25 cellular contexts compared by ENCODE assay signal in the genomic region with DNA sequence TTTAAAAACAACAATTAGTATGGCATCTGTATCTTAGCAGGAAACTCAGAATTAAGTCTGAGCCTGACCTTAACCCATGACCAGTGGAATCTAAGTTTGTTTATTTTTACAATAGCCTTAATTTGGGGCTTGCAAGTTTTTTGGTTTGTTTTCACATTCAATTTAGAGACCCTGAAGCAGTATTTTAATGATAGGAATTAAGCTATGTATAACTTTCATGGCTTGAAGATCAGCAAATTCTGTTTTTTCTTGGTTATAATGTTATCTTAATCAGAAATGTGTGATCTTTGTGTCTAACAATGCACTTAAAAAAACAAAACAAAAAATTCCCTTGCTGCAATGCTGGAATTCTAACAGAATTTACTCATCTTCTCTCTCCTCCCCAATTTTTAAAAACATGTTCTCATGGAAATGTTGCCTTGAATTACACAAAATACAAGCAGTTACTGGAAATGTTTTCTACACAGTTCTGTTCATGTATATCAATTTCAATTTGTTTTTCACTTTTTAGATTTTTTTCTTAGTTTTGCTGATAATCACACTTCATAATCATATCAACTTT.
DNase-seq lines count a peak whose midpoint lies in the region; ATAC-seq, FAIRE-seq and TF ChIP-seq lines count a peak whose summit lies in the region.
"Had no signal": no experiment of that assay in that cellular context is flagged by ENCODE, and none has a peak within 500 bp of the region (broad histone marks: within the 10 kb centered on the region; RNA-seq: fewer than 3 reads in every experiment).

No MANE protein-coding gene starts in this region.

- H3K4me1 ChIP-seq in astrocyte (ENCODE audit: insufficient read depth, low read length) (peaks cover 37% of the 10 kb centered on the region), kidney (ENCODE audit: control insufficient read depth in 1 of 2, insufficient read depth in 1 of 2, low read depth in 1 of 2, low read length in 2 of 2) (no peaks in the 10 kb centered on the region), aorta (ENCODE audit: control insufficient read depth in 1 of 2, insufficient read depth in 2 of 2, low read length in 2 of 2) (peaks cover 0 to 3% of the 10 kb centered on the region in 2 donors)
- H3K4me1 ChIP-seq: HAP-1 had no signal

- CTCF ChIA-PET in activated CD8-positive, alpha-beta T cell treated with anti-CD3 and anti-CD28 coated beads, Interleukin-2, amount 10 ng/mL, durations not matched to agents 7 days and 5 days (lab: Charles Lee): interaction anchor here (1.2 kb wide), 1 partner anchor 126 kb away, joined by 3 read pairs; no protein-coding TSS in a partner anchor

- H3K27ac Mint-ChIP-seq in activated naive CD4-positive, alpha-beta T cell treated with anti-CD3 and anti-CD28 coated beads, Interleukin-2, amount 50 U/mL, for 24 hours: peak overlapping the region; percentile 47
- H3K27ac Mint-ChIP-seq in activated naive CD4-positive, alpha-beta T cell treated with anti-CD3 and anti-CD28 coated beads, Interleukin-2, amount 50 U/mL, for 72 hours: no peak overlapping the region
- H3K27ac Mint-ChIP-seq in astrocyte (ENCODE audit: unreplicated experiment): peak overlapping the region; percentile 81
- H3K27ac Mint-ChIP-seq in activated CD8-positive, alpha-beta T cell treated with anti-CD3 and anti-CD28 coated beads, Interleukin-2, amount 10 ng/mL, durations not matched to agents 7 days and 5 days: no peak overlapping the region
- H3K27ac Mint-ChIP-seq: activated CD8-positive, alpha-beta memory T cell treated with anti-CD3 and anti-CD28 coated beads, Interleukin-2, amount 10 ng/mL, durations not matched to agents 7 days and 5 days; dendritic cell treated with granulocyte-macrophage colony-stimulating factor and Interleukin-4, amounts not matched to agents 40 ng/mL and 50 ng/mL, for 4 days; stimulated activated naive CD8-positive, alpha-beta T cell treated with anti-CD3 and anti-CD28 coated beads, Interleukin-15, Interleukin-2, amounts not matched to agents 100 ng/mL and 50 ng/mL, for 24 hours had no signal

- FAIRE-seq in astrocyte (lab: Jason Lieb, UNC): no peak
- peak; percentile 8 for FAIRE-seq in kidney (lab: Jason Lieb, UNC)

- intact Hi-C loops in kidney (cut with DNase I): no loop called here
- intact Hi-C loops in aorta (cut with DNase I): no loop called here

- peak overlapping the region; percentile 58 for H3K4me2 ChIP-seq in astrocyte (ENCODE audit: low read length)

- H3K4me3 Mint-ChIP-seq in activated naive CD4-positive, alpha-beta T cell treated with anti-CD3 and anti-CD28 coated beads, Interleukin-2, amount 50 U/mL, for 24 hours: no peak overlapping the region
- peak overlapping the region; percentile 34 for H3K4me3 Mint-ChIP-seq in astrocyte (ENCODE audit: unreplicated experiment)
- no peak overlapping the region for H3K4me3 Mint-ChIP-seq in activated CD8-positive, alpha-beta T cell treated with anti-CD3 and anti-CD28 coated beads, Interleukin-2, amount 10 ng/mL, durations not matched to agents 7 days and 5 days
- H3K4me3 Mint-ChIP-seq: activated CD8-positive, alpha-beta memory T cell treated with anti-CD3 and anti-CD28 coated beads, Interleukin-2, amount 10 ng/mL, durations not matched to agents 7 days and 5 days; CD8-positive, alpha-beta memory T cell; dendritic cell treated with granulocyte-macrophage colony-stimulating factor and Interleukin-4, amounts not matched to agents 40 ng/mL and 50 ng/mL, for 4 days; stimulated activated naive CD8-positive, alpha-beta T cell treated with anti-CD3 and anti-CD28 coated beads, Interleukin-15, Interleukin-2, amounts not matched to agents 100 ng/mL and 50 ng/mL, for 24 hours had no signal

- peaks cover 9% of the 10 kb centered on the region for H3K36me3 Mint-ChIP-seq in activated naive CD4-positive, alpha-beta T cell treated with anti-CD3 and anti-CD28 coated beads, Interleukin-2, amount 50 U/mL, for 24 hours
- H3K36me3 Mint-ChIP-seq in activated naive CD4-positive, alpha-beta T cell treated with anti-CD3 and anti-CD28 coated beads, Interleukin-2, amount 50 U/mL, for 72 hours: peaks cover 0 to 6% of the 10 kb centered on the region in 2 donors
- no peaks in the 10 kb centered on the region for H3K36me3 Mint-ChIP-seq in astrocyte (ENCODE audit: low read depth, unreplicated experiment)
- peaks cover 8% of the 10 kb centered on the region for H3K36me3 Mint-ChIP-seq in activated CD8-positive, alpha-beta T cell treated with anti-CD3 and anti-CD28 coated beads, Interleukin-2, amount 10 ng/mL, durations not matched to agents 7 days and 5 days (ENCODE audit: low read depth)

- H2AFZ ChIP-seq in astrocyte (ENCODE audit: low read depth, low read length): no peak overlapping the region

- no peaks in the 10 kb centered on the region for H3K79me2 ChIP-seq in astrocyte (ENCODE audit: insufficient read depth, low read length)

- no peaks in the 10 kb centered on the region for H3K36me3 ChIP-seq in astrocyte (ENCODE audit: insufficient read depth, low read length)
- peaks cover 0 to 3% of the 10 kb centered on the region in 2 donors for H3K36me3 ChIP-seq in kidney (ENCODE audit: control insufficient read depth in 1 of 2, insufficient read depth in 2 of 2, low read length in 2 of 2)
- H3K36me3 ChIP-seq in aorta (ENCODE audit: control insufficient read depth in 1 of 2, insufficient read depth in 2 of 2, low read length in 1 of 2): peaks cover 0 to 4% of the 10 kb centered on the region in 2 donors
- H3K36me3 ChIP-seq: HAP-1, MG63 had no signal

- H3K4me1 Mint-ChIP-seq in activated naive CD4-positive, alpha-beta T cell treated with anti-CD3 and anti-CD28 coated beads, Interleukin-2, amount 50 U/mL, for 24 hours: peaks cover 44% of the 10 kb centered on the region
- peaks cover 15% of the 10 kb centered on the region for H3K4me1 Mint-ChIP-seq in astrocyte (ENCODE audit: low read depth, unreplicated experiment)
- no peaks in the 10 kb centered on the region for H3K4me1 Mint-ChIP-seq in activated CD8-positive, alpha-beta T cell treated with anti-CD3 and anti-CD28 coated beads, Interleukin-2, amount 10 ng/mL, durations not matched to agents 7 days and 5 days (ENCODE audit: low read depth)
- H3K4me1 Mint-ChIP-seq: activated CD8-positive, alpha-beta memory T cell treated with anti-CD3 and anti-CD28 coated beads, Interleukin-2, amount 10 ng/mL, durations not matched to agents 7 days and 5 days had no signal

- H3K4me3 ChIP-seq in astrocyte (ENCODE audit: insufficient read depth, low read depth, low read length): no peak overlapping the region
- H3K4me3 ChIP-seq in kidney (ENCODE audit: low read length in 2 of 2): no peak overlapping the region
- no peak overlapping the region for H3K4me3 ChIP-seq in aorta (ENCODE audit: low read length in 2 of 2)
- H3K4me3 ChIP-seq: HAP-1, heart right ventricle, MG63 had no signal

- TF ChIP-seq CTCF in astrocyte (IDR thresholded peaks at IDR 0.05; ENCODE audit: insufficient read depth, low read depth, low read length): no peak
- no peak for TF ChIP-seq CTCF in kidney (IDR thresholded peaks at IDR 0.05; ENCODE audit: borderline replicate concordance, extremely low read depth, insufficient read depth)

- H3K27me3 Mint-ChIP-seq in activated naive CD4-positive, alpha-beta T cell treated with anti-CD3 and anti-CD28 coated beads, Interleukin-2, amount 50 U/mL, for 24 hours: no peaks in the 10 kb centered on the region
- no peaks in the 10 kb centered on the region for H3K27me3 Mint-ChIP-seq in astrocyte (ENCODE audit: low read depth, unreplicated experiment)
- no peaks in the 10 kb centered on the region for H3K27me3 Mint-ChIP-seq in activated CD8-positive, alpha-beta T cell treated with anti-CD3 and anti-CD28 coated beads, Interleukin-2, amount 10 ng/mL, durations not matched to agents 7 days and 5 days (ENCODE audit: low read depth)
- H3K27me3 Mint-ChIP-seq: activated CD8-positive, alpha-beta memory T cell treated with anti-CD3 and anti-CD28 coated beads, Interleukin-2, amount 10 ng/mL, durations not matched to agents 7 days and 5 days; CD8-positive, alpha-beta memory T cell; dendritic cell treated with granulocyte-macrophage colony-stimulating factor and Interleukin-4, amounts not matched to agents 40 ng/mL and 50 ng/mL, for 4 days; stimulated activated naive CD8-positive, alpha-beta T cell treated with anti-CD3 and anti-CD28 coated beads, Interleukin-15, Interleukin-2, amounts not matched to agents 100 ng/mL and 50 ng/mL, for 24 hours had no signal

- no peak for DNase-seq in activated naive CD4-positive, alpha-beta T cell treated with anti-CD3 and anti-CD28 coated beads, Interleukin-2, amount 50 U/mL, for 72 hours (ENCODE audit: low spot score in 2 of 2)
- DNase-seq in astrocyte (ENCODE audit: low read depth) (peak; percentile 65), kidney (no peak), aorta (no peak), NCI-H2029 (lab: John Stamatoyannopoulos, UW) (no peak)
- no peak for DNase-seq in activated CD8-positive, alpha-beta T cell treated with anti-CD3 and anti-CD28 coated beads, Interleukin-2, amount 10 ng/mL, durations not matched to agents 7 days and 5 days
- DNase-seq: activated CD4-positive, alpha-beta T cell treated with anti-CD3 and anti-CD28 coated beads for 1 hour; activated CD8-positive, alpha-beta memory T cell treated with anti-CD3 and anti-CD28 coated beads, Interleukin-2, amount 10 ng/mL, durations not matched to agents 7 days and 5 days; activated effector memory CD4-positive, alpha-beta T cell treated with Interleukin-2 at 50 U/mL for 16 hours; CD8-positive, alpha-beta memory T cell; erythroblast; heart right ventricle; islet precursor cell; mesendoderm; MG63; NCI-H187 treated with DMSO at 0.1 percent for 48 hours; NCI-H526 treated with DMSO at 0.1 percent for 48 hours; SIG-M5; stimulated activated CD4-positive, alpha-beta T cell treated with anti-CD3 and anti-CD28 coated beads, Interleukin-15, amount 100 ng/mL, for 24 hours; T-helper 9 cell had no signal

- peak overlapping the region; percentile 47 for H3K9ac ChIP-seq in astrocyte (ENCODE audit: low read length)
- H3K9ac ChIP-seq in kidney (ENCODE audit: low read length in 2 of 2): no peak overlapping the region

- H3K9me3 ChIP-seq in astrocyte (ENCODE audit: insufficient read depth, low read depth, low read length) (no peaks in the 10 kb centered on the region), kidney (ENCODE audit: control insufficient read depth in 1 of 2, low read length in 2 of 2) (no peaks in the 10 kb centered on the region), aorta (ENCODE audit: control insufficient read depth, low read length) (no peaks in the 10 kb centered on the region)
- H3K9me3 ChIP-seq: HAP-1, heart right ventricle, MG63 had no signal

- POLR2A ChIA-PET in activated CD8-positive, alpha-beta T cell treated with anti-CD3 and anti-CD28 coated beads, Interleukin-2, amount 10 ng/mL, durations not matched to agents 7 days and 5 days (lab: Charles Lee): no interaction called here

- H3K27me3 ChIP-seq in astrocyte (ENCODE audit: insufficient read depth, low read length) (no peaks in the 10 kb centered on the region), aorta (ENCODE audit: control insufficient read depth in 1 of 2, insufficient read depth in 2 of 2, low read length in 1 of 2) (no peaks in the 10 kb centered on the region)
- H3K27me3 ChIP-seq: heart right ventricle, MG63 had no signal

- no peak for ATAC-seq in activated naive CD4-positive, alpha-beta T cell treated with anti-CD3 and anti-CD28 coated beads, Interleukin-2, amount 50 U/mL, for 72 hours
- ATAC-seq in aorta (ENCODE audit: low FRiP score) (peak; percentile 59), HG03457 (IDR thresholded peaks at IDR 0.05; ENCODE audit: unreplicated experiment) (no peak)
- no peak for ATAC-seq in activated CD8-positive, alpha-beta T cell treated with anti-CD3 and anti-CD28 coated beads, Interleukin-2, amount 10 ng/mL, durations not matched to agents 7 days and 5 days
- ATAC-seq: activated CD8-positive, alpha-beta memory T cell treated with anti-CD3 and anti-CD28 coated beads, Interleukin-2, amount 10 ng/mL, durations not matched to agents 7 days and 5 days; heart right ventricle had no signal

- H3K27ac ChIP-seq in astrocyte (ENCODE audit: low read depth, low read length) (peak overlapping the region; percentile 84), kidney (ENCODE audit: low read depth in 2 of 2, low read length in 2 of 2) (no peak overlapping the region), aorta (ENCODE audit: low read depth in 1 of 2, low read length in 2 of 2) (no peak overlapping the region)

- H3K9me3 Mint-ChIP-seq in activated naive CD4-positive, alpha-beta T cell treated with anti-CD3 and anti-CD28 coated beads, Interleukin-2, amount 50 U/mL, for 24 hours: no peaks in the 10 kb centered on the region
- no peaks in the 10 kb centered on the region for H3K9me3 Mint-ChIP-seq in activated naive CD4-positive, alpha-beta T cell treated with anti-CD3 and anti-CD28 coated beads, Interleukin-2, amount 50 U/mL, for 72 hours
- H3K9me3 Mint-ChIP-seq in astrocyte (ENCODE audit: unreplicated experiment): no peaks in the 10 kb centered on the region
- H3K9me3 Mint-ChIP-seq in activated CD8-positive, alpha-beta T cell treated with anti-CD3 and anti-CD28 coated beads, Interleukin-2, amount 10 ng/mL, durations not matched to agents 7 days and 5 days (ENCODE audit: insufficient read depth): no peaks in the 10 kb centered on the region
- H3K9me3 Mint-ChIP-seq: CD8-positive, alpha-beta memory T cell; dendritic cell treated with granulocyte-macrophage colony-stimulating factor and Interleukin-4, amounts not matched to agents 40 ng/mL and 50 ng/mL, for 4 days; stimulated activated naive CD8-positive, alpha-beta T cell treated with anti-CD3 and anti-CD28 coated beads, Interleukin-15, Interleukin-2, amounts not matched to agents 100 ng/mL and 50 ng/mL, for 24 hours had no signal

- no peaks in the 10 kb centered on the region for H4K20me1 ChIP-seq in astrocyte (ENCODE audit: insufficient read depth, low read length)

Comparison
In these comparisons a context has a peak if more than half of its experiments do, and no peak if none do; other contexts are left out.
1. H3K27ac Mint-ChIP-seq: peak in activated naive CD4-positive, alpha-beta T cell treated with anti-CD3 and anti-CD28 coated beads, Interleukin-2, amount 50 U/mL, for 24 hours (single experiment) and astrocyte (single experiment); none in activated naive CD4-positive, alpha-beta T cell treated with anti-CD3 and anti-CD28 coated beads, Interleukin-2, amount 50 U/mL, for 72 hours (0 of 2) and activated CD8-positive, alpha-beta T cell treated with anti-CD3 and anti-CD28 coated beads, Interleukin-2, amount 10 ng/mL, durations not matched to agents 7 days and 5 days (single experiment).